ENCODE assay signal across 17 cellular contexts in the genomic region with DNA sequence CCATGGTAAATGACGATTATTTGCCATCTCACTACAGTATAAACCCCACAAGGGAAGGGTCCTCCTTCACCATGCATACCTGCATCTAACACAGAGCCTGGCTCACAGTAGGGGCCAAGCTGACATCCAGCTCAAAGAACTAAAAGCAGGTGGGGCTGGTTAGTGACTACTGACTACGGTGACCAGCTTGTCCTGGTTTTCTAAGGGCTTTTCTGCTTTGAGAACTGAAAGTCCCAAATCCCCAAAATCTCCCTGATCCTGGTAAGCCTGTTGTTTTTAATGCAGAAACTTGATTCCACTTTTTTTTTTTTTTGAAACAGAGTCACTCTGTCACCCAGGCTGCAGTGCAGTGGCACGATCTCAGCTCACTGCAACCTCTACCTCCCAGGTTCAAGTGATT.
DNase-seq lines count a peak whose midpoint lies in the region; ATAC-seq and TF ChIP-seq lines count a peak whose summit lies in the region.
"Had no signal": no experiment of that assay in that cellular context is flagged by ENCODE, and none has a peak within 500 bp of the region (broad histone marks: within the 10 kb centered on the region; RNA-seq: fewer than 3 reads in every experiment).

No MANE protein-coding gene starts in this region.

- H3K9me2 ChIP-seq in GM23338 (ENCODE audit: insufficient read depth) = no peaks in the 10 kb centered on the region

- DNase-seq in GM23338 (ENCODE audit: low spot score) = no peak
- DNase-seq in nephron progenitor cell = no peak
- DNase-seq in globus pallidus (ENCODE audit: low spot score) = no peak
- no peak for DNase-seq in T-cell
- DNase-seq: Caco-2; CD4-positive, alpha-beta T cell; DMS79 treated with DMSO at 0.1 percent for 48 hours; HFFc6; KBM-7 had no signal

- no peak overlapping the region; the same call in 1 of the 2 replicates for H2AFZ ChIP-seq in GM23338

- peaks cover 0 to 25% (median 0%) of the 10 kb centered on the region in 11 experiments; a peak in 5 of 22 replicates for H4K20me1 ChIP-seq in BLaER1 treated with 17β-estradiol and CSF1 and Interleukin-3, amounts not matched to agents 10 nM and 100 nM
- H4K20me1 ChIP-seq in GM23338 (replicated peaks; ENCODE audit: insufficient read depth) = no peaks in the 10 kb centered on the region

- no peak for TF ChIP-seq CTCF in GM23338 (conservative IDR thresholded peaks at IDR 0.05; ENCODE audit: low read depth in 2 of 2)
- TF ChIP-seq CTCF in nephron progenitor cell (IDR thresholded peaks at IDR 0.05) = no peak

- POLR2A ChIA-PET in T-cell (lab: Charles Lee) = no interaction called here

- H3K9me3 ChIP-seq in BLaER1 treated with 17β-estradiol and CSF1 and Interleukin-3, amounts not matched to agents 10 nM and 100 nM (replicated peaks in 1 of 11) = peaks cover 7 to 14% (median 9%) of the 10 kb centered on the region in 11 experiments; a peak in 20 of 22 replicates
- H3K9me3 ChIP-seq: Caco-2 had no signal

- H3K9ac ChIP-seq in BLaER1 treated with 17β-estradiol and CSF1 and Interleukin-3, amounts not matched to agents 10 nM and 100 nM = peak overlapping the region in 2 of 11 experiments; percentile 6 to 14; a peak in 1 of 22 replicates

- H3F3A ChIP-seq in GM23338 (replicated peaks; ENCODE audit: low read depth) = no peaks in the 10 kb centered on the region

- H3K27me3 Mint-ChIP-seq in GM23338 (ENCODE audit: insufficient read depth, low read depth, poor library complexity) (peaks cover 5% of the 10 kb centered on the region), nephron progenitor cell (ENCODE audit: low read depth, poor library complexity) (peaks cover 18% of the 10 kb centered on the region), T-cell (no peaks in the 10 kb centered on the region)
- H3K27me3 Mint-ChIP-seq: B cell; CD4-positive, alpha-beta T cell; IgD-negative memory B cell had no signal

- H3K36me3 ChIP-seq in BLaER1 treated with 17β-estradiol and CSF1 and Interleukin-3, amounts not matched to agents 10 nM and 100 nM = peaks cover 0 to 72% (median 37%) of the 10 kb centered on the region in 11 experiments; a peak in 16 of 22 replicates
- H3K36me3 ChIP-seq in GM23338 (ENCODE audit: insufficient read depth) = no peaks in the 10 kb centered on the region

- H3K27ac ChIP-seq in BLaER1 treated with 17β-estradiol and CSF1 and Interleukin-3, amounts not matched to agents 10 nM and 100 nM = peak overlapping the region in 1 of 11 experiments; percentile 10; a peak in 1 of 22 replicates
- H3K27ac ChIP-seq in GM23338 (ENCODE audit: low read depth) = no peak overlapping the region
- H3K27ac ChIP-seq: C4-2B had no signal

- H3K27ac Mint-ChIP-seq in GM23338 = no peak overlapping the region
- H3K27ac Mint-ChIP-seq in nephron progenitor cell = peak overlapping the region; percentile 85
- H3K27ac Mint-ChIP-seq in T-cell = no peak overlapping the region
- H3K27ac Mint-ChIP-seq: B cell; CD4-positive, alpha-beta T cell; HFFc6; IgD-negative memory B cell had no signal

- H3K79me2 ChIP-seq in GM23338 (replicated peaks; ENCODE audit: insufficient read depth) = no peaks in the 10 kb centered on the region

- H3K4me1 ChIP-seq in BLaER1 treated with 17β-estradiol and CSF1 and Interleukin-3, amounts not matched to agents 10 nM and 100 nM = peaks cover 22 to 62% (median 53%) of the 10 kb centered on the region in 10 experiments
- no peaks in the 10 kb centered on the region for H3K4me1 ChIP-seq in GM23338 (ENCODE audit: insufficient read depth)
- H3K4me1 ChIP-seq: Caco-2 had no signal

- peak overlapping the region in 7 of 11 experiments; percentile 14 to 64 (median 40); a peak in 13 of 22 replicates for H3K4me2 ChIP-seq in BLaER1 treated with 17β-estradiol and CSF1 and Interleukin-3, amounts not matched to agents 10 nM and 100 nM
- no peak overlapping the region for H3K4me2 ChIP-seq in GM23338

- H3K27me3 ChIP-seq in BLaER1 treated with 17β-estradiol and CSF1 and Interleukin-3, amounts not matched to agents 10 nM and 100 nM = no peaks in the 10 kb centered on the region
- no peaks in the 10 kb centered on the region for H3K27me3 ChIP-seq in GM23338 (ENCODE audit: insufficient read depth)

- H3K4me3 ChIP-seq in BLaER1 treated with 17β-estradiol and CSF1 and Interleukin-3, amounts not matched to agents 10 nM and 100 nM = no peak overlapping the region
- no peak overlapping the region for H3K4me3 ChIP-seq in GM23338
- H3K4me3 ChIP-seq: GM12878 had no signal

- CTCF ChIA-PET in T-cell (lab: Charles Lee) = no interaction called here

- ATAC-seq in GM23338 = peak; percentile 39; the same call in 2 of the 3 replicates
- ATAC-seq in GM18867 (IDR thresholded peaks at IDR 0.05; ENCODE audit: unreplicated experiment) = no peak
- no peak for ATAC-seq in T-cell (replicated peaks in 1 of 4)
- ATAC-seq: GM12878, HCT116, HepG2 had no signal

- H3K9me3 Mint-ChIP-seq in GM23338 = no peaks in the 10 kb centered on the region; the same call in 2 of the 3 replicates
- H3K9me3 Mint-ChIP-seq in nephron progenitor cell = peaks cover 8% of the 10 kb centered on the region
- peaks cover 0 to 6% (median 3%) of the 10 kb centered on the region in 3 donors for H3K9me3 Mint-ChIP-seq in T-cell
- H3K9me3 Mint-ChIP-seq: CD4-positive, alpha-beta T cell had no signal

- H3K36me3 Mint-ChIP-seq in GM23338 (ENCODE audit: low read depth) = no peaks in the 10 kb centered on the region
- H3K36me3 Mint-ChIP-seq in nephron progenitor cell (ENCODE audit: low read depth) = no peaks in the 10 kb centered on the region
- peaks cover 42% of the 10 kb centered on the region for H3K36me3 Mint-ChIP-seq in T-cell

- H3K4me3 Mint-ChIP-seq in GM23338 (no peak overlapping the region), nephron progenitor cell (no peak overlapping the region), T-cell (no peak overlapping the region)
- H3K4me3 Mint-ChIP-seq: B cell; CD4-positive, alpha-beta T cell; HFFc6; IgD-negative memory B cell had no signal

- H3K4me1 Mint-ChIP-seq in GM23338 (peaks cover 5% of the 10 kb centered on the region), nephron progenitor cell (peaks cover 13% of the 10 kb centered on the region), T-cell (no peaks in the 10 kb centered on the region)
- H3K4me1 Mint-ChIP-seq: B cell had no signal

TF ChIP-seq in GM23338, 12 proteins besides CTCF, POLR2A, EP300 and RAD21:
- TF ChIP-seq ZNF114 (CRISPR knock-in tag; IDR thresholded peaks at IDR 0.05) (no peak), CREB1 (CRISPR knock-in tag; IDR thresholded peaks at IDR 0.05; ENCODE audit: low read depth) (no peak)
